Comparison of ENCODE assay signal across 8 cellular contexts in the genomic region with DNA sequence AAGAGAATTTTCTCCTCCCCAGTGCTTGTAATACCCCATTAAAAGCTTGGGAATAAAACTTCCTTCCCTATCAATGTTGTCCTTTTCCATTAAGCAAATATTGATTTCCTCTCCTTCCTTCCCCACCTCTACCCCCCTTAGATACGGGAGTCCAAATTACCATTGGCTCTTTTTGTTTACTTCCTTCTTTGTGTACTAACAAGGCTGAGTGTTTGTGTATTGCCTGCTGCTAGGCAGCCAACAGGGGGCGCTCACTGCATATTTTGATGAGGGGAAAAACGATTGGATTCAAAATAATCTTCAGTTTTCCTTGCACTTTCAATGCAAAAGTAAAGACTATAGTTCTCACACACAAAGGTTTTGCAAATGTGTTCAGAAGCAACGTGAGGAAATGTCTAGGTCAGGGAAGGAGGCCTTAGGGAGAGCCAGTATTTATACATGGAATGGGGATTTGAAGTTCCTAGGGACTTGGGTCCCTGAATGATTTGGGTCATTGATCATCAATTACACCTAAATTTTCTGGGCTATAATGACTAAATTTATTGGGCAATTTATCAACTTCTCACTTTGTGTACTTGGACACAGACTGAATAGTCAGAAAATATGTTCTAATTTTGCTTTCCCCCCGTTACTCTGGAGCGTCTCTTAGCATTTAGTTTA. TPM values are rescaled to one million over a fixed set of nuclear protein-coding genes. Genes with fewer than 3 reads are reported as not detected.
A peak's percentile ranks its signal among the peaks of the same experiment; 100 is the strongest.
DNase-seq lines count a peak whose midpoint lies in the region; ATAC-seq and TF ChIP-seq lines count a peak whose summit lies in the region.

No MANE protein-coding gene starts in this region.

- POLR2A ChIA-PET in RWPE1 (lab: Yijun Ruan, JAX; ENCODE audit: low non-redundant PET) = no interaction called here

- no peaks in the 10 kb centered on the region for H4K20me1 ChIP-seq in DND-41 (ENCODE audit: insufficient read depth, low read length)

- H3K9me3 ChIP-seq in DND-41 (ENCODE audit: insufficient read depth, low read length, severe bottlenecking) (no peaks in the 10 kb centered on the region), adrenal gland (replicated peaks in 1 of 3) (no peaks in the 10 kb centered on the region)

- peak overlapping the region; percentile 7; the same call in 1 of the 2 replicates for H3K4me2 ChIP-seq in DND-41 (ENCODE audit: insufficient read depth, low read length)

- ATAC-seq in DND-41 (ENCODE audit: insufficient read depth, low read depth) = no peak
- ATAC-seq in GM21528 (IDR thresholded peaks at IDR 0.05; ENCODE audit: low FRiP score, unreplicated experiment) = peak; percentile 93

- H3K27me3 ChIP-seq in DND-41 (ENCODE audit: insufficient read depth, low read length, poor library complexity) = no peaks in the 10 kb centered on the region
- no peaks in the 10 kb centered on the region for H3K27me3 ChIP-seq in adrenal gland

- no peaks in the 10 kb centered on the region for H3K79me2 ChIP-seq in DND-41 (ENCODE audit: insufficient read depth, low read length)

- H3K36me3 ChIP-seq in DND-41 (ENCODE audit: insufficient read depth, low read length) (no peaks in the 10 kb centered on the region), adrenal gland (replicated peaks in 1 of 2) (no peaks in the 10 kb centered on the region)

- H3K4me3 ChIP-seq in DND-41 (ENCODE audit: low read depth in 1 of 2, low read length in 2 of 2) = no peak overlapping the region
- H3K4me3 ChIP-seq in adrenal gland = no peak overlapping the region

- H2AFZ ChIP-seq in DND-41 (ENCODE audit: low read depth, low read length) = no peak overlapping the region; the same call in 1 of the 2 replicates

- DNase-seq in DND-41 (peak; percentile 58), Kasumi-1 (lab: John Stamatoyannopoulos, UW) (peak; percentile 35 to 66), RWPE1 (ENCODE audit: low spot score) (peak; percentile 34), adrenal gland (peak; percentile 54 to 74 (median 67)), hippocampal formation (lab: John Stamatoyannopoulos, UW) (peak; percentile 11 to 12), smooth muscle cell of the brain vasculature (ENCODE audit: low read depth, low spot score) (peak; percentile 12), 8988T (no peak)

- TF ChIP-seq POLR2A in adrenal gland (IDR thresholded peaks at IDR 0.05) = no peak

- intact Hi-C loops in adrenal gland (cut with DNase I) = loop anchor here (10.0 kb wide), 2 partner anchors 138 to 532 kb away; no protein-coding TSS in a partner anchor

- TF ChIP-seq CTCF in DND-41 (IDR thresholded peaks at IDR 0.05; ENCODE audit: borderline replicate concordance, extremely low read depth, low read length, poor library complexity, severe bottlenecking) (peak; percentile 94), RWPE1 (conservative IDR thresholded peaks at IDR 0.05; ENCODE audit: low read depth) (peak; percentile 94), adrenal gland (IDR thresholded peaks at IDR 0.05) (peak; percentile 58 to 92 (median 68))

- no peak overlapping the region for H3K27ac ChIP-seq in DND-41 (ENCODE audit: low read length)
- H3K27ac ChIP-seq in RWPE1 = no peak overlapping the region
- no peak overlapping the region for H3K27ac ChIP-seq in adrenal gland

- CTCF ChIA-PET in RWPE1 (lab: Yijun Ruan, JAX) = interaction anchor here (0.6 to 1.1 kb wide), 12 partner anchors 19 to 533 kb away, joined by 3 to 6 read pairs (median 4); a partner anchor contains a TSS

- WGBS in adrenal gland, 4 donors = 29 to 33% (median 31%) methylated on average over 6 of the region's 6 CpGs

- H3K4me1 ChIP-seq in DND-41 (ENCODE audit: insufficient read depth, low read length) (peaks cover 2% of the 10 kb centered on the region; the same call in 1 of the 2 replicates), adrenal gland (replicated peaks in 1 of 2) (no peaks in the 10 kb centered on the region)

- H3K9ac ChIP-seq in DND-41 (ENCODE audit: low read depth, low read length) = no peak overlapping the region

RNA-seq across cellular contexts. Expression of a gene that starts 23.6 kb away (rescaled TPM):
- 100 to 1,000 TPM in 1 of 8 donors, 10 to 100 TPM in 7; 27.7 to 133 (median 67.0) TPM for total RNA-seq in adrenal gland
- polyA plus RNA-seq in adrenal gland = 10 to 100 TPM; 12.7 to 46.9 (median 13.8) TPM

RNA-seq across cellular contexts. Expression of a gene that starts 45.1 kb away (rescaled TPM):
- under 1 TPM in 2 of 8 donors, not detected in 6; 0.19 to 0.31 TPM for total RNA-seq in adrenal gland
- polyA plus RNA-seq in adrenal gland = under 1 TPM in 1 of 3 donors, not detected in 2; 0.03 TPM
